33 cellular contexts compared by ENCODE assay signal in genomic region chr21:29797155-29797554, GRCh38.
DNase-seq lines count a peak whose midpoint lies in the region; ATAC-seq and TF ChIP-seq lines count a peak whose summit lies in the region.
"Had no signal": no experiment of that assay in that cellular context is flagged by ENCODE, and none has a peak within 500 bp of the region (broad histone marks: within the 10 kb centered on the region; RNA-seq: fewer than 3 reads in every experiment).

No MANE protein-coding gene starts in this region.

- H3K4me1 ChIP-seq in neuronal stem cell (ENCODE audit: control insufficient read depth in 2 of 2, insufficient read depth in 1 of 2, low read depth in 1 of 2, low read length in 2 of 2), result peaks cover 0 to 3% of the 10 kb centered on the region in 2 donors
- H3K4me1 ChIP-seq in body of pancreas, result no peaks in the 10 kb centered on the region
- H3K4me1 ChIP-seq: A549, BE2C, BLaER1 had no signal

- no peak overlapping the region for H2BK15ac ChIP-seq in neuronal stem cell (ENCODE audit: low read length)

- H3K36me3 ChIP-seq in neural cell (ENCODE audit: insufficient read depth, low read length) (no peaks in the 10 kb centered on the region), neuronal stem cell (replicated peaks in 1 of 2; ENCODE audit: control insufficient read depth in 2 of 2, insufficient read depth in 2 of 2, low read length in 2 of 2) (no peaks in the 10 kb centered on the region), body of pancreas (replicated peaks in 1 of 2; ENCODE audit: insufficient read depth in 1 of 2, low read depth in 2 of 2) (no peaks in the 10 kb centered on the region)
- H3K36me3 ChIP-seq: BE2C; BLaER1; BLaER1 treated with 17β-estradiol and CSF1 and Interleukin-3, amounts not matched to agents 10 nM and 100 nM had no signal

- no peak for TF ChIP-seq RAD21 in neural cell (conservative IDR thresholded peaks at IDR 0.05)

- ATAC-seq in body of pancreas, result no peak
- ATAC-seq: A549; CD8-positive, alpha-beta T cell had no signal

- no peaks in the 10 kb centered on the region for H3K9me3 Mint-ChIP-seq in nephron progenitor cell
- H3K9me3 Mint-ChIP-seq: CD4-positive, alpha-beta T cell; CD8-positive, alpha-beta T cell had no signal

- H3K9me3 ChIP-seq in neural cell (ENCODE audit: low read length) (no peaks in the 10 kb centered on the region), neuronal stem cell (replicated peaks in 1 of 2; ENCODE audit: control insufficient read depth in 2 of 2, insufficient read depth in 1 of 2, low read depth in 1 of 2, low read length in 2 of 2) (no peaks in the 10 kb centered on the region), body of pancreas (no peaks in the 10 kb centered on the region)
- H3K9me3 ChIP-seq: A549; BE2C; BLaER1; BLaER1 treated with 17β-estradiol and CSF1 and Interleukin-3, amounts not matched to agents 10 nM and 100 nM; Caco-2 had no signal

- no peaks in the 10 kb centered on the region for H3K79me1 ChIP-seq in neuronal stem cell (ENCODE audit: low read depth, low read length)

- no peak overlapping the region for H3K4me3 Mint-ChIP-seq in nephron progenitor cell
- H3K4me3 Mint-ChIP-seq: B cell; CD14-positive monocyte; CD4-positive, alpha-beta memory T cell; CD4-positive, alpha-beta T cell; CD4-positive, CD25-positive, alpha-beta regulatory T cell; CD8-positive, alpha-beta memory T cell; CD8-positive, alpha-beta T cell had no signal

- no peaks in the 10 kb centered on the region for H3K27me3 ChIP-seq in neural cell (ENCODE audit: insufficient read depth, low read depth, low read length)
- H3K27me3 ChIP-seq in neuronal stem cell (ENCODE audit: control insufficient read depth in 3 of 3, insufficient read depth in 3 of 3, low read depth in 1 of 3, low read length in 3 of 3), result no peaks in the 10 kb centered on the region
- H3K27me3 ChIP-seq in body of pancreas, result no peaks in the 10 kb centered on the region
- H3K27me3 ChIP-seq: BE2C; BLaER1; BLaER1 treated with 17β-estradiol and CSF1 and Interleukin-3, amounts not matched to agents 10 nM and 100 nM had no signal

- H4K20me1 ChIP-seq in neural cell (ENCODE audit: insufficient read depth), result no peaks in the 10 kb centered on the region
- H4K20me1 ChIP-seq: BLaER1; BLaER1 treated with 17β-estradiol and CSF1 and Interleukin-3, amounts not matched to agents 10 nM and 100 nM had no signal

- intact Hi-C loops in body of pancreas (cut with DNase I), result no loop called here

- H3K27ac Mint-ChIP-seq in nephron progenitor cell, result peak overlapping the region; percentile 91
- H3K27ac Mint-ChIP-seq: B cell; CD14-positive monocyte; CD4-positive, alpha-beta memory T cell; CD4-positive, alpha-beta T cell; CD4-positive, CD25-positive, alpha-beta regulatory T cell; CD8-positive, alpha-beta memory T cell; CD8-positive, alpha-beta T cell had no signal

- no peak overlapping the region for H3K14ac ChIP-seq in neuronal stem cell (ENCODE audit: low read length)

- WGBS in neuronal stem cell (ENCODE audit: extremely low coverage in 2 of 2, insufficient read length in 2 of 2, insufficient replicate concordance in 1 of 2), 2 donors, result no CpG with 5 or more reads among the region's 3 CpGs
- 54 to 74% methylated on average over 3 of the region's 3 CpGs for WGBS in body of pancreas, 2 donors

- H3K27ac ChIP-seq in neural cell (ENCODE audit: low read length), result peak overlapping the region; percentile 19
- no peak overlapping the region for H3K27ac ChIP-seq in neuronal stem cell (replicated peaks; ENCODE audit: low read length)
- H3K27ac ChIP-seq in body of pancreas, result no peak overlapping the region
- H3K27ac ChIP-seq: 22Rv1; A549; BLaER1; BLaER1 treated with 17β-estradiol and CSF1 and Interleukin-3, amounts not matched to agents 10 nM and 100 nM; C4-2B had no signal

- H3K27me3 Mint-ChIP-seq in nephron progenitor cell (ENCODE audit: low read depth, poor library complexity), result peaks cover 9% of the 10 kb centered on the region

- peaks cover 7% of the 10 kb centered on the region for H3K4me1 Mint-ChIP-seq in nephron progenitor cell
- H3K4me1 Mint-ChIP-seq: B cell; CD4-positive, alpha-beta memory T cell; CD4-positive, CD25-positive, alpha-beta regulatory T cell; CD8-positive, alpha-beta memory T cell had no signal

- no peak overlapping the region for H3K18ac ChIP-seq in neuronal stem cell (ENCODE audit: low read length)

- TF ChIP-seq CTCF in nephron progenitor cell (IDR thresholded peaks at IDR 0.05), result no peak
- TF ChIP-seq CTCF in neural cell (IDR thresholded peaks at IDR 0.05; ENCODE audit: poor library complexity, severe bottlenecking), result no peak
- no peak for TF ChIP-seq CTCF in body of pancreas (IDR thresholded peaks at IDR 0.05)

- no peak overlapping the region for H4K91ac ChIP-seq in neuronal stem cell (ENCODE audit: low read depth, low read length, poor library complexity)

- H2AK5ac ChIP-seq in neuronal stem cell (ENCODE audit: low read depth, low read length), result no peak overlapping the region

- H2AFZ ChIP-seq in neural cell (ENCODE audit: low read depth, low read length) (no peak overlapping the region), neuronal stem cell (ENCODE audit: low read length) (peak overlapping the region; percentile 41)

- TF ChIP-seq POLR2A in body of pancreas (IDR thresholded peaks at IDR 0.05), result no peak

- no peak overlapping the region for H3K4ac ChIP-seq in neuronal stem cell (ENCODE audit: low read length)

- H4K8ac ChIP-seq in neuronal stem cell (ENCODE audit: low read depth, low read length), result no peak overlapping the region

- H3F3A ChIP-seq in neural cell (ENCODE audit: insufficient read depth, low read length, poor library complexity, severe bottlenecking), result no peaks in the 10 kb centered on the region

- no peak overlapping the region for H3K9ac ChIP-seq in neural cell (ENCODE audit: low read length)
- no peak overlapping the region for H3K9ac ChIP-seq in neuronal stem cell (ENCODE audit: low read depth, low read length, poor library complexity)
- H3K9ac ChIP-seq: BLaER1; BLaER1 treated with 17β-estradiol and CSF1 and Interleukin-3, amounts not matched to agents 10 nM and 100 nM had no signal

- no peak for DNase-seq in nephron progenitor cell
- DNase-seq in neuronal stem cell (ENCODE audit: low spot score), result no peak
- DNase-seq in body of pancreas, result no peak
- DNase-seq in NCI-H526 (lab: John Stamatoyannopoulos, UW), result no peak
- DNase-seq in A172 (ENCODE audit: low spot score), result no peak
- DNase-seq: 8988T; ACHN; AML-193; BE2C; C1 segment of cervical spinal cord; Caco-2; Calu3; CD4-positive, alpha-beta memory T cell; CD4-positive, alpha-beta T cell; CD4-positive, CD25-positive, alpha-beta regulatory T cell; CD8-positive, alpha-beta memory T cell; CD8-positive, alpha-beta T cell; COR-L47; DMS 273 treated with DMSO at 0.1 percent for 48 hours; DMS153; DMS53; DMS79; DMS79 treated with DMSO at 0.1 percent for 48 hours; DND-41; EL had no signal

- no peak overlapping the region for H3K23ac ChIP-seq in neuronal stem cell (ENCODE audit: low read depth, low read length, poor library complexity)

- no peak overlapping the region for H2BK12ac ChIP-seq in neuronal stem cell (ENCODE audit: low read length)

- H2BK120ac ChIP-seq in neuronal stem cell (ENCODE audit: low read depth, low read length), result no peak overlapping the region

- peak; percentile 77 for TF ChIP-seq EP300 in neural cell (conservative IDR thresholded peaks at IDR 0.05; ENCODE audit: poor library complexity, severe bottlenecking)

- no peak overlapping the region for H2BK5ac ChIP-seq in neuronal stem cell (ENCODE audit: low read length)

- H3K9me2 ChIP-seq in neural cell (ENCODE audit: insufficient read depth, low read length), result no peaks in the 10 kb centered on the region

- no peaks in the 10 kb centered on the region for H3K79me2 ChIP-seq in neural cell (replicated peaks; ENCODE audit: insufficient read depth, low read length)

- no peak overlapping the region for H3K4me2 ChIP-seq in neural cell (ENCODE audit: low read length)
- no peak overlapping the region for H3K4me2 ChIP-seq in neuronal stem cell (ENCODE audit: insufficient read depth, low read length, poor library complexity, severe bottlenecking)
- H3K4me2 ChIP-seq: A549; BLaER1; BLaER1 treated with 17β-estradiol and CSF1 and Interleukin-3, amounts not matched to agents 10 nM and 100 nM had no signal

- no peak overlapping the region for H3K4me3 ChIP-seq in neural cell (ENCODE audit: low read length)
- no peak overlapping the region for H3K4me3 ChIP-seq in neuronal stem cell (ENCODE audit: low read length in 2 of 2)
- no peak overlapping the region for H3K4me3 ChIP-seq in body of pancreas
- H3K4me3 ChIP-seq: A549; BLaER1; BLaER1 treated with 17β-estradiol and CSF1 and Interleukin-3, amounts not matched to agents 10 nM and 100 nM had no signal

- no peaks in the 10 kb centered on the region for H3K36me3 Mint-ChIP-seq in nephron progenitor cell (ENCODE audit: low read depth)
- H3K36me3 Mint-ChIP-seq: CD14-positive monocyte; CD4-positive, alpha-beta memory T cell; CD4-positive, CD25-positive, alpha-beta regulatory T cell; CD8-positive, alpha-beta memory T cell; CD8-positive, alpha-beta T cell had no signal

TF ChIP-seq in neural cell, 6 proteins besides CTCF, POLR2A, EP300 and RAD21 (continues in another document):
- TF ChIP-seq POLR2AphosphoS5 (IDR thresholded peaks at IDR 0.05) (peak; percentile 67), TAF1 (IDR thresholded peaks at IDR 0.05; ENCODE audit: low read depth) (no peak), MXI1 (conservative IDR thresholded peaks at IDR 0.05; ENCODE audit: poor library complexity, severe bottlenecking) (no peak)
- TF ChIP-seq, protein P1, sequence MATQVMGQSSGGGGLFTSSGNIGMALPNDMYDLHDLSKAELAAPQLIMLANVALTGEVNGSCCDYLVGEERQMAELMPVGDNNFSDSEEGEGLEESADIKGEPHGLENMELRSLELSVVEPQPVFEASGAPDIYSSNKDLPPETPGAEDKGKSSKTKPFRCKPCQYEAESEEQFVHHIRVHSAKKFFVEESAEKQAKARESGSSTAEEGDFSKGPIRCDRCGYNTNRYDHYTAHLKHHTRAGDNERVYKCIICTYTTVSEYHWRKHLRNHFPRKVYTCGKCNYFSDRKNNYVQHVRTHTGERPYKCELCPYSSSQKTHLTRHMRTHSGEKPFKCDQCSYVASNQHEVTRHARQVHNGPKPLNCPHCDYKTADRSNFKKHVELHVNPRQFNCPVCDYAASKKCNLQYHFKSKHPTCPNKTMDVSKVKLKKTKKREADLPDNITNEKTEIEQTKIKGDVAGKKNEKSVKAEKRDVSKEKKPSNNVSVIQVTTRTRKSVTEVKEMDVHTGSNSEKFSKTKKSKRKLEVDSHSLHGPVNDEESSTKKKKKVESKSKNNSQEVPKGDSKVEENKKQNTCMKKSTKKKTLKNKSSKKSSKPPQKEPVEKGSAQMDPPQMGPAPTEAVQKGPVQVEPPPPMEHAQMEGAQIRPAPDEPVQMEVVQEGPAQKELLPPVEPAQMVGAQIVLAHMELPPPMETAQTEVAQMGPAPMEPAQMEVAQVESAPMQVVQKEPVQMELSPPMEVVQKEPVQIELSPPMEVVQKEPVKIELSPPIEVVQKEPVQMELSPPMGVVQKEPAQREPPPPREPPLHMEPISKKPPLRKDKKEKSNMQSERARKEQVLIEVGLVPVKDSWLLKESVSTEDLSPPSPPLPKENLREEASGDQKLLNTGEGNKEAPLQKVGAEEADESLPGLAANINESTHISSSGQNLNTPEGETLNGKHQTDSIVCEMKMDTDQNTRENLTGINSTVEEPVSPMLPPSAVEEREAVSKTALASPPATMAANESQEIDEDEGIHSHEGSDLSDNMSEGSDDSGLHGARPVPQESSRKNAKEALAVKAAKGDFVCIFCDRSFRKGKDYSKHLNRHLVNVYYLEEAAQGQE (IDR thresholded peaks at IDR 0.05; ENCODE audit: borderline replicate concordance), result peak; percentile 40
